10 cellular contexts compared by ENCODE assay signal in the genomic region with DNA sequence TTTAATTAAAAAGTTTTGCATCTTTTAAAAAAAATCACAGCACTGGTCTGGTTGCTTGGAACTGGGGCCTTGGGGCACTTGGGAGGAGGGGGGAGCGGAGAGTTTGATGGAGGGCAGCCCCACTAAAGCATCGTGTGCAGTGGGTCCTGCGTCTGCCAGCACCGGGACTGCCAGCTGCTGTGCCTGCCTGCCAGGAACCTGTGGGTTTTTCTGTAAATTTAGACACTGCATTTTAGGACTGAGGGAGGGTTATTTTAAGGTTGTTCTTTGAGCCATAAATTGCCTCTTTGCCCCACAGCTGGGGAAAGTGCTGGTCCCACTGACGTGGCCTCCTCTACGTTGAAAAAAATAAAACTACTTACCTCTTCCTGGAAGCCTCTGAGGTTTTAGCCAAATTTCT. TPM values are rescaled to one million over a fixed set of nuclear protein-coding genes. Genes with fewer than 3 reads are reported as not detected.
DNase-seq lines count a peak whose midpoint lies in the region; ATAC-seq and TF ChIP-seq lines count a peak whose summit lies in the region.
"Had no signal": no experiment of that assay in that cellular context is flagged by ENCODE, and none has a peak within 500 bp of the region (broad histone marks: within the 10 kb centered on the region; RNA-seq: fewer than 3 reads in every experiment).

No MANE protein-coding gene starts in this region.

- H3K9ac ChIP-seq in mammary epithelial cell (ENCODE audit: insufficient read depth, low read length) (no peak overlapping the region), mesenchymal stem cell (ENCODE audit: low read length) (peak overlapping the region; percentile 78)

- H3K14ac ChIP-seq in mesenchymal stem cell (ENCODE audit: low read length in 2 of 2) = no peak overlapping the region

- BruUV-seq in mammary epithelial cell (replicated peaks; lab: Mats Ljungman, UMichigan) = no TSS peak

- no peaks in the 10 kb centered on the region for H3K79me2 ChIP-seq in mammary epithelial cell (ENCODE audit: insufficient read depth, low read length)

- intact Hi-C loops in breast epithelium (cut with DNase I; ENCODE audit: low total_unique reads) (no loop called here), mammary epithelial cell (cut with micrococcal nuclease) (no loop called here)

- TF ChIP-seq EP300 in tibial nerve (IDR thresholded peaks at IDR 0.05) = no peak

- no peak overlapping the region for H3K23ac ChIP-seq in mesenchymal stem cell (ENCODE audit: low read length in 2 of 2)

- dilution Hi-C loops in mammary epithelial cell (cut with HindIII; ENCODE audit: low sequenced_read_pairs) = loop anchor here (5.0 to 10.0 kb wide), 2 partner anchors 45 to 177 kb away; no protein-coding TSS in a partner anchor

- no peak overlapping the region for H2BK15ac ChIP-seq in mesenchymal stem cell (ENCODE audit: low read depth, poor library complexity, severe bottlenecking)

- H3K27ac ChIP-seq in breast epithelium = peak overlapping the region; percentile 69 to 98
- H3K27ac ChIP-seq in mammary epithelial cell (ENCODE audit: insufficient read depth, low read depth, low read length) = no peak overlapping the region
- H3K27ac ChIP-seq in mesenchymal stem cell (ENCODE audit: low read length, poor library complexity, severe bottlenecking) = no peak overlapping the region
- peak overlapping the region; percentile 80 to 98 (median 88) for H3K27ac ChIP-seq in tibial nerve

- H2AFZ ChIP-seq in mammary epithelial cell (ENCODE audit: low read depth, low read length) = no peak overlapping the region
- no peak overlapping the region for H2AFZ ChIP-seq in mesenchymal stem cell (ENCODE audit: low read depth, low read length)

- peaks cover 31% of the 10 kb centered on the region for H3K27me3 Mint-ChIP-seq in activated naive CD8-positive, alpha-beta T cell treated with anti-CD3 and anti-CD28 coated beads for 36 hours

- no peak overlapping the region for H2BK5ac ChIP-seq in mesenchymal stem cell (ENCODE audit: low read depth, low read length, poor library complexity, severe bottlenecking)

- peak overlapping the region in 1 of 2 experiments; percentile 57 for H2BK12ac ChIP-seq in mesenchymal stem cell (ENCODE audit: low read length in 2 of 2)

- H3K79me1 ChIP-seq in mesenchymal stem cell (replicated peaks; ENCODE audit: low read length, poor library complexity, severe bottlenecking) = peaks cover 3% of the 10 kb centered on the region

- H3K36me3 ChIP-seq in breast epithelium (no peaks in the 10 kb centered on the region), mammary epithelial cell (ENCODE audit: insufficient read depth, low read length) (no peaks in the 10 kb centered on the region), mesenchymal stem cell (ENCODE audit: control insufficient read depth in 1 of 2, insufficient read depth in 2 of 2, low read depth in 1 of 2, low read length in 2 of 2) (peaks cover 5 to 14% of the 10 kb centered on the region in 2 experiments), tibial nerve (peaks cover 6 to 35% (median 19%) of the 10 kb centered on the region in 3 donors)

- TF ChIP-seq POLR2A in breast epithelium (IDR thresholded peaks at IDR 0.05) = no peak
- TF ChIP-seq POLR2A in tibial nerve (IDR thresholded peaks at IDR 0.05) = no peak

- H4K91ac ChIP-seq in mesenchymal stem cell (ENCODE audit: low read length) = no peak overlapping the region

- CTCF ChIA-PET in mammary epithelial cell (lab: Charles Lee; ENCODE audit: low non-redundant PET) = no interaction called here

- no peak overlapping the region for H2BK120ac ChIP-seq in mesenchymal stem cell (ENCODE audit: low read depth, low read length)

- no peak for TF ChIP-seq CTCF in breast epithelium (IDR thresholded peaks at IDR 0.05)
- no peak for TF ChIP-seq CTCF in mammary epithelial cell (conservative IDR thresholded peaks at IDR 0.05 in 1 of 2, IDR thresholded peaks at IDR 0.05 in 1 of 2; ENCODE audit: extremely low read depth in 1 of 2, insufficient read depth in 1 of 2, low read depth in 1 of 2, low read length in 2 of 2)
- TF ChIP-seq CTCF in tibial nerve (IDR thresholded peaks at IDR 0.05) = no peak

- H3K4me2 ChIP-seq in mammary epithelial cell (ENCODE audit: insufficient read depth, low read depth, low read length) (no peak overlapping the region), mesenchymal stem cell (ENCODE audit: low read length, poor library complexity, severe bottlenecking) (no peak overlapping the region)

- peak overlapping the region; percentile 20 for H3K27ac Mint-ChIP-seq in activated naive CD8-positive, alpha-beta T cell treated with anti-CD3 and anti-CD28 coated beads for 36 hours

- H2AK5ac ChIP-seq in mesenchymal stem cell (ENCODE audit: low read length, severe bottlenecking) = no peak overlapping the region

- H3K4me3 Mint-ChIP-seq in activated naive CD8-positive, alpha-beta T cell treated with anti-CD3 and anti-CD28 coated beads for 36 hours = peak overlapping the region; percentile 47

- no peak overlapping the region for H3K18ac ChIP-seq in mesenchymal stem cell (ENCODE audit: low read depth in 1 of 2, low read length in 2 of 2)

- H3K4me3 ChIP-seq in breast epithelium (peak overlapping the region; percentile 80 to 97 (median 94)), mammary epithelial cell (replicated peaks in 1 of 3; ENCODE audit: insufficient read depth in 1 of 3, low read depth in 2 of 3, low read length in 3 of 3) (no peak overlapping the region), mesenchymal stem cell (ENCODE audit: insufficient read depth in 1 of 2, low read depth in 1 of 2, low read length in 2 of 2) (no peak overlapping the region), tibial nerve (peak overlapping the region; percentile 61 to 98 (median 78))

- H4K20me1 ChIP-seq in mammary epithelial cell (ENCODE audit: insufficient read depth, low read length) = no peaks in the 10 kb centered on the region

- H3K4me1 ChIP-seq in breast epithelium (no peaks in the 10 kb centered on the region), mammary epithelial cell (ENCODE audit: insufficient read depth, low read length) (peaks cover 4% of the 10 kb centered on the region), mesenchymal stem cell (ENCODE audit: control insufficient read depth, insufficient read depth, low read depth, low read length) (peaks cover 32% of the 10 kb centered on the region), tibial nerve (peaks cover 0 to 58% (median 28%) of the 10 kb centered on the region in 4 donors)

- H3K4me1 Mint-ChIP-seq in activated naive CD8-positive, alpha-beta T cell treated with anti-CD3 and anti-CD28 coated beads for 36 hours = peaks cover 57% of the 10 kb centered on the region

- no peaks in the 10 kb centered on the region for H3K9me3 Mint-ChIP-seq in activated naive CD8-positive, alpha-beta T cell treated with anti-CD3 and anti-CD28 coated beads for 36 hours

- ATAC-seq in GM21526 (IDR thresholded peaks at IDR 0.05; ENCODE audit: low FRiP score, unreplicated experiment) = no peak
- ATAC-seq: Panc1 had no signal

- WGBS in mammary epithelial cell (ENCODE audit: low coverage, missing lambda C conversion rate) = 76% methylated on average over 6 of the region's 6 CpGs
- WGBS in mesenchymal stem cell = 67% methylated on average over 3 of the region's 6 CpGs
- 39 to 59% methylated on average over 6 of the region's 6 CpGs for WGBS in tibial nerve, 2 donors

- H3K9me3 ChIP-seq in breast epithelium (no peaks in the 10 kb centered on the region), mammary epithelial cell (replicated peaks; ENCODE audit: insufficient read depth, low read length) (no peaks in the 10 kb centered on the region), mesenchymal stem cell (ENCODE audit: control insufficient read depth, low read length) (no peaks in the 10 kb centered on the region), tibial nerve (no peaks in the 10 kb centered on the region)

- no peaks in the 10 kb centered on the region for H3K36me3 Mint-ChIP-seq in activated naive CD8-positive, alpha-beta T cell treated with anti-CD3 and anti-CD28 coated beads for 36 hours

- no peak overlapping the region for H4K8ac ChIP-seq in mesenchymal stem cell (ENCODE audit: low read length)

- no peaks in the 10 kb centered on the region for H3K27me3 ChIP-seq in breast epithelium
- no peaks in the 10 kb centered on the region for H3K27me3 ChIP-seq in mammary epithelial cell (ENCODE audit: insufficient read depth, low read length)
- peaks cover 0 to 5% of the 10 kb centered on the region in 2 experiments for H3K27me3 ChIP-seq in mesenchymal stem cell (ENCODE audit: control insufficient read depth in 1 of 2, insufficient read depth in 1 of 2, low read length in 2 of 2)
- no peaks in the 10 kb centered on the region for H3K27me3 ChIP-seq in tibial nerve

- in situ Hi-C loops in mammary epithelial cell (cut with MboI; ENCODE audit: low sequenced_read_pairs in 2 of 2) = no loop called here

- DNase-seq in breast epithelium (ENCODE audit: low spot score in 2 of 2) = no peak
- DNase-seq in mammary epithelial cell = no peak
- no peak for DNase-seq in activated naive CD8-positive, alpha-beta T cell treated with anti-CD3 and anti-CD28 coated beads for 36 hours
- DNase-seq in mesenchymal stem cell = no peak
- DNase-seq in tibial nerve (ENCODE audit: low spot score in 2 of 2) = no peak
- no peak for DNase-seq in cerebellar cortex (ENCODE audit: low spot score)
- no peak for DNase-seq in NCI-H524 (lab: John Stamatoyannopoulos, UW)
- DNase-seq: KBM-7 had no signal

- no peak overlapping the region for H3K4ac ChIP-seq in mesenchymal stem cell (ENCODE audit: low read depth in 1 of 2, low read length in 2 of 2)

RNA-seq across cellular contexts. Expression of a gene that starts 2.9 kb away (rescaled TPM):
- total RNA-seq in breast epithelium (10 to 100 TPM; 12.0 to 23.3 (median 21.8) TPM), mammary epithelial cell (under 1 TPM in 1 of 2 donors, not detected in 1; 0.99 TPM), tibial nerve (100 to 1,000 TPM; 115 to 236 (median 167) TPM)
- polyA plus RNA-seq in mammary epithelial cell = 0.15 TPM
- polyA minus RNA-seq in mammary epithelial cell = not detected
- total RNA-seq in activated naive CD8-positive, alpha-beta T cell treated with anti-CD3 and anti-CD28 coated beads for 36 hours = under 1 TPM; 0.18 to 0.23 TPM
- polyA plus RNA-seq in mesenchymal stem cell (2013, experiment 1 of 2) = 39.9 TPM
- 38.0 TPM for polyA plus RNA-seq in mesenchymal stem cell (2013, experiment 2 of 2)

Comparison
In these comparisons a context has a peak if more than half of its experiments do, and no peak if none do; other contexts are left out.
1. H3K27ac ChIP-seq: peak in breast epithelium (2 of 2) and tibial nerve (4 of 4); none in mammary epithelial cell (single experiment) and mesenchymal stem cell (single experiment).
2. H3K4me3 ChIP-seq: peak in breast epithelium (3 of 3) and tibial nerve (4 of 4); none in mammary epithelial cell (0 of 3) and mesenchymal stem cell (0 of 2).
3. RNA of a gene that starts 2.9 kb away (total RNA-seq): 115 to 236 TPM in tibial nerve and 12.0 to 23.3 TPM in breast epithelium; 0.99 TPM in mammary epithelial cell and 0.18 to 0.23 TPM in activated naive CD8-positive, alpha-beta T cell treated with anti-CD3 and anti-CD28 coated beads for 36 hours; every median in the first group is over 4 times any median in the second.